In genomic region chr18:7038330-7038846, GRCh38 we compare ENCODE assay signal across 8 cellular contexts.
A peak's percentile ranks its signal among the peaks of the same experiment; 100 is the strongest.
DNase-seq lines count a peak whose midpoint lies in the region; ATAC-seq and TF ChIP-seq lines count a peak whose summit lies in the region.

No MANE protein-coding gene starts in this region.

- no peaks in the 10 kb centered on the region for H3K36me3 ChIP-seq in PC-3 (ENCODE audit: low read depth, low read length)
- no peaks in the 10 kb centered on the region for H3K36me3 ChIP-seq in CD4-positive, alpha-beta memory T cell (ENCODE audit: insufficient read depth, low read length)

- H3K36me3 Mint-ChIP-seq in H9 (ENCODE audit: insufficient read depth in 1 of 3, low read depth in 3 of 3) (peaks cover 15 to 28% (median 19%) of the 10 kb centered on the region in 3 experiments; a peak in 6 of 7 replicates), neural crest cell (ENCODE audit: low read depth) (peaks cover 39% of the 10 kb centered on the region)
- H3K36me3 Mint-ChIP-seq in CD4-positive, alpha-beta memory T cell = no peaks in the 10 kb centered on the region

- H3K9ac ChIP-seq in H9 (ENCODE audit: extremely low read depth, insufficient read length, low read length) = no peak overlapping the region
- H3K9ac ChIP-seq in PC-3 (ENCODE audit: low read length) = 0 out of 2 replicates have a peak overlapping the region, but pooled peaks have one; percentile 5

- POLR2A ChIA-PET in AG04449 (lab: Yijun Ruan, JAX) = no interaction called here
- POLR2A ChIA-PET in PC-3 (lab: Charles Lee; ENCODE audit: unreplicated experiment) = interaction anchor here (0.6 kb wide), 1 partner anchor 14 kb away, joined by 4 read pairs; no protein-coding TSS in a partner anchor
- POLR2A ChIA-PET in CD4-positive, alpha-beta memory T cell (lab: Charles Lee; ENCODE audit: partially characterized antibody) = no interaction called here

- H3K4me1 ChIP-seq in H9 (ENCODE audit: insufficient read depth, low read length) (no peaks in the 10 kb centered on the region), PC-3 (ENCODE audit: insufficient read depth, low read length) (peaks cover 10% of the 10 kb centered on the region)
- H3K4me1 ChIP-seq in CD4-positive, alpha-beta memory T cell (ENCODE audit: insufficient read depth, low read length) = no peaks in the 10 kb centered on the region

- H3F3A ChIP-seq in PC-3 (ENCODE audit: low read length, unreplicated experiment) = no peaks in the 10 kb centered on the region

- no peak overlapping the region for H3K4me2 ChIP-seq in H9 (ENCODE audit: insufficient read depth, insufficient read length, low read length)
- H3K4me2 ChIP-seq in PC-3 (ENCODE audit: low read length) = peak overlapping the region; percentile 82

- H3K18ac ChIP-seq in H9 (ENCODE audit: insufficient read length, low read depth, low read length) = peak overlapping the region; percentile 60

- H3K27me3 Mint-ChIP-seq in H9 (ENCODE audit: low read depth) = no peaks in the 10 kb centered on the region
- H3K27me3 Mint-ChIP-seq in neural crest cell (ENCODE audit: low read depth) = no peaks in the 10 kb centered on the region
- peaks cover 0 to 2% of the 10 kb centered on the region in 2 donors for H3K27me3 Mint-ChIP-seq in CD4-positive, alpha-beta memory T cell

- H4K8ac ChIP-seq in H9 (replicated peaks; ENCODE audit: insufficient read length, low read depth, low read length) = no peak overlapping the region

- H3K27me3 ChIP-seq in H9 (ENCODE audit: insufficient read depth, low read length) = no peaks in the 10 kb centered on the region
- peaks cover 50% of the 10 kb centered on the region for H3K27me3 ChIP-seq in PC-3 (ENCODE audit: low read length)
- no peaks in the 10 kb centered on the region for H3K27me3 ChIP-seq in CD4-positive, alpha-beta memory T cell (ENCODE audit: insufficient read depth, low read length)

- H3K23ac ChIP-seq in H9 (ENCODE audit: insufficient read length, low read depth, low read length) = no peak overlapping the region

- no peak overlapping the region for H2BK15ac ChIP-seq in H9 (ENCODE audit: low read depth, low read length)

- H3K9me3 ChIP-seq in H9 (ENCODE audit: control insufficient read depth, low read depth, low read length) (no peaks in the 10 kb centered on the region), PC-3 (ENCODE audit: low read length) (no peaks in the 10 kb centered on the region)
- H3K9me3 ChIP-seq in CD4-positive, alpha-beta memory T cell (ENCODE audit: control insufficient read depth in 1 of 2, low read length in 2 of 2) = no peaks in the 10 kb centered on the region

- no peak overlapping the region for H4K91ac ChIP-seq in H9 (ENCODE audit: insufficient read length, low read depth, low read length)

- no peak overlapping the region for H2BK120ac ChIP-seq in H9 (ENCODE audit: low read depth, low read length, poor library complexity, severe bottlenecking)

- H3K4me3 ChIP-seq in AG04449 (ENCODE audit: low read depth, low read length) (peak overlapping the region; percentile 34), PC-3 (ENCODE audit: low read length) (peak overlapping the region; percentile 56)
- no peak overlapping the region for H3K4me3 ChIP-seq in CD4-positive, alpha-beta memory T cell (ENCODE audit: low read length in 2 of 2)

- DNase-seq in AG04449 (ENCODE audit: low read depth, low spot score) (peak; percentile 96), H9 (peak; percentile 80), PC-3 (peak; percentile 77), neural crest cell (ENCODE audit: low read depth, low spot score) (peak; percentile 62)
- DNase-seq in CD4-positive, alpha-beta memory T cell = no peak

- H3K9me3 Mint-ChIP-seq in H9 (no peaks in the 10 kb centered on the region), neural crest cell (no peaks in the 10 kb centered on the region)
- peaks cover 0 to 9% (median 2%) of the 10 kb centered on the region in 8 donors for H3K9me3 Mint-ChIP-seq in CD4-positive, alpha-beta memory T cell

- no CpG with 5 or more reads among the region's 20 CpGs for WGBS in H9 (ENCODE audit: extremely low coverage, insufficient read length, low lambda C conversion rate)

- H2AFZ ChIP-seq in H9 (ENCODE audit: low read length) = no peak overlapping the region
- H2AFZ ChIP-seq in PC-3 (ENCODE audit: low read length) = peak overlapping the region; percentile 75

- H3K56ac ChIP-seq in H9 (ENCODE audit: insufficient read length, low read depth, low read length) = no peak overlapping the region

- no peak overlapping the region for H2AK5ac ChIP-seq in H9 (ENCODE audit: insufficient read length, low read length)

- ATAC-seq in PC-3 (peak; percentile 93), esophagus mucosa (peak; percentile 91), GM18519 (IDR thresholded peaks at IDR 0.05; ENCODE audit: low FRiP score, unreplicated experiment) (no peak), HG02870 (IDR thresholded peaks at IDR 0.05; ENCODE audit: unreplicated experiment) (no peak)

- H3T11ph ChIP-seq in H9 (ENCODE audit: low read length) = no peak overlapping the region

- H3K9me2 ChIP-seq in PC-3 (replicated peaks; ENCODE audit: low read length) = no peaks in the 10 kb centered on the region

- H3K27ac Mint-ChIP-seq in H9 (peak overlapping the region; percentile 5 to 61 (median 7); a peak in 3 of 7 replicates), neural crest cell (ENCODE audit: unreplicated experiment) (peak overlapping the region; percentile 4)
- H3K27ac Mint-ChIP-seq in CD4-positive, alpha-beta memory T cell = peak overlapping the region in 1 of 7 donors; percentile 75

- H3K4me3 Mint-ChIP-seq in H9 (no peak overlapping the region), neural crest cell (no peak overlapping the region)
- peak overlapping the region in 1 of 8 donors; percentile 8 for H3K4me3 Mint-ChIP-seq in CD4-positive, alpha-beta memory T cell

- H3K79me2 ChIP-seq in H9 (ENCODE audit: insufficient read depth, low read length) (no peaks in the 10 kb centered on the region), PC-3 (ENCODE audit: low read length) (no peaks in the 10 kb centered on the region)

- H4K5ac ChIP-seq in H9 (ENCODE audit: insufficient read length, low read depth, low read length) = no peak overlapping the region

- no peak overlapping the region for H2BK20ac ChIP-seq in H9 (ENCODE audit: low read depth, low read length, poor library complexity, severe bottlenecking)

- H3K4ac ChIP-seq in H9 (ENCODE audit: low read depth, low read length) = no peak overlapping the region

- peak; percentile 77 for TF ChIP-seq CTCF in AG04449 (IDR thresholded peaks at IDR 0.05; ENCODE audit: insufficient read depth, low read length, missing control alignments)
- TF ChIP-seq CTCF in H9 (conservative IDR thresholded peaks at IDR 0.05) = peak; percentile 82
- peak; percentile 88 for TF ChIP-seq CTCF in PC-3 (conservative IDR thresholded peaks at IDR 0.05; ENCODE audit: low read depth, low read length)
- TF ChIP-seq CTCF in neural crest cell (conservative IDR thresholded peaks at IDR 0.05) = peak; percentile 74

- intact Hi-C loops in PC-3 (cut with micrococcal nuclease) = loop anchor here (1.0 kb wide), 1 partner anchor 139 kb away; no protein-coding TSS in a partner anchor
- intact Hi-C loops in CD4-positive, alpha-beta memory T cell (cut with micrococcal nuclease) = no loop called here

- no peaks in the 10 kb centered on the region for H4K20me1 ChIP-seq in H9 (ENCODE audit: control insufficient read depth, insufficient read depth, insufficient read length)
- no peaks in the 10 kb centered on the region for H4K20me1 ChIP-seq in PC-3 (ENCODE audit: low read length)

- H3K27ac ChIP-seq in H9 (ENCODE audit: insufficient read length, low read depth, low read length) (no peak overlapping the region), PC-3 (ENCODE audit: low read length) (0 out of 2 replicates have a peak overlapping the region, but pooled peaks have one; percentile 2)
- H3K27ac ChIP-seq in CD4-positive, alpha-beta memory T cell (ENCODE audit: low read depth, low read length) = no peak overlapping the region

- H3K79me1 ChIP-seq in H9 (ENCODE audit: insufficient read depth, low read depth, low read length, poor library complexity, severe bottlenecking) = no peaks in the 10 kb centered on the region

- H2BK12ac ChIP-seq in H9 (ENCODE audit: insufficient read length, low read depth, low read length) = no peak overlapping the region

- no peak overlapping the region for H2BK5ac ChIP-seq in H9 (ENCODE audit: insufficient read length, low read length)

- no peak overlapping the region for H3K14ac ChIP-seq in H9 (ENCODE audit: insufficient read depth, low read length)

- H3K4me1 Mint-ChIP-seq in H9 = peaks cover 2 to 6% of the 10 kb centered on the region in 2 experiments; a peak in 3 of 4 replicates
- H3K4me1 Mint-ChIP-seq in neural crest cell = peaks cover 17% of the 10 kb centered on the region
- H3K4me1 Mint-ChIP-seq in CD4-positive, alpha-beta memory T cell = no peaks in the 10 kb centered on the region

- BruUV-seq in PC-3 (replicated peaks; lab: Mats Ljungman, UMichigan) = no TSS peak

- H3K23me2 ChIP-seq in H9 (ENCODE audit: insufficient read length, low read depth, low read length, poor library complexity, severe bottlenecking) = no peaks in the 10 kb centered on the region

- CTCF ChIA-PET in AG04449 (lab: Yijun Ruan, JAX) = interaction anchor here (0.6 to 4.2 kb wide), 17 partner anchors 9 to 741 kb away, joined by 3 to 45 read pairs (median 4); no protein-coding TSS in a partner anchor
- CTCF ChIA-PET in PC-3 (lab: Charles Lee) = interaction anchor here (1.0 kb wide), 1 partner anchor 139 kb away, joined by 8 read pairs; no protein-coding TSS in a partner anchor
- CTCF ChIA-PET in CD4-positive, alpha-beta memory T cell (lab: Charles Lee; ENCODE audit: partially characterized antibody) = no interaction called here

Comparison
In these comparisons a context has a peak if more than half of its experiments do, and no peak if none do; other contexts are left out.
1. DNase-seq: peak in AG04449 (single experiment), H9 (single experiment), PC-3 (single experiment) and neural crest cell (single experiment); none in CD4-positive, alpha-beta memory T cell (0 of 5).
2. H3K4me3 ChIP-seq: peak in AG04449 (single experiment) and PC-3 (single experiment); none in CD4-positive, alpha-beta memory T cell (0 of 2).
3. ATAC-seq: peak in PC-3 (single experiment) and esophagus mucosa (single experiment); none in GM18519 (single experiment) and HG02870 (single experiment).
4. Peak in every context shown above with its lines, with median percentiles within 50 percentile points of each other: CTCF ChIP-seq.